Comparison of ENCODE assay signal across 12 cellular contexts in genomic region chr9:95055337-95055850, GRCh38.
A peak's percentile ranks its signal among the peaks of the same experiment; 100 is the strongest.
DNase-seq lines count a peak whose midpoint lies in the region; ATAC-seq and TF ChIP-seq lines count a peak whose summit lies in the region.
"Had no signal": no experiment of that assay in that cellular context is flagged by ENCODE, and none has a peak within 500 bp of the region (broad histone marks: within the 10 kb centered on the region; RNA-seq: fewer than 3 reads in every experiment).

No MANE protein-coding gene starts in this region.

- H3K36me3 ChIP-seq in ACC112 (ENCODE audit: insufficient read depth, low read length): peaks cover 4% of the 10 kb centered on the region; the same call in 1 of the 2 replicates
- peaks cover 0 to 6% of the 10 kb centered on the region in 2 experiments for H3K36me3 ChIP-seq in trophoblast cell (ENCODE audit: control insufficient read depth in 1 of 2, insufficient read depth in 2 of 2, low read length in 2 of 2)
- no peaks in the 10 kb centered on the region for H3K36me3 ChIP-seq in Karpas-422 (ENCODE audit: insufficient read depth, low read length)

- peak overlapping the region; percentile 54 for H2BK5ac ChIP-seq in trophoblast cell (ENCODE audit: low read depth, low read length, poor library complexity)

- no peak overlapping the region for H4K91ac ChIP-seq in trophoblast cell (ENCODE audit: low read depth, low read length)

- no peak overlapping the region for H4K12ac ChIP-seq in trophoblast cell (ENCODE audit: low read depth, low read length)

- H3K18ac ChIP-seq in trophoblast cell (ENCODE audit: low read length): no peak overlapping the region

- WGBS in trophoblast cell (ENCODE audit: extremely low coverage, insufficient coverage, insufficient read length): no CpG with 5 or more reads among the region's 5 CpGs

- H3K4me3 ChIP-seq in ACC112 (ENCODE audit: low read depth, low read length) (peak overlapping the region; percentile 65), trophoblast cell (ENCODE audit: low read depth, low read length) (no peak overlapping the region), Karpas-422 (ENCODE audit: low read length) (no peak overlapping the region)

- H3K27ac ChIP-seq in ACC112 (ENCODE audit: low read depth, low read length): peak overlapping the region; percentile 74
- peak overlapping the region; percentile 79 for H3K27ac ChIP-seq in trophoblast cell (ENCODE audit: low read depth, low read length)
- H3K27ac ChIP-seq in Karpas-422 (ENCODE audit: low read length): no peak overlapping the region

- no peak overlapping the region for H2BK120ac ChIP-seq in trophoblast cell (ENCODE audit: insufficient read depth, low read length, poor library complexity)

- peak; percentile 7; the same call in 2 of the 3 replicates for ATAC-seq in SK-N-SH treated with all-trans-retinoic acid at 6 μM for 48 hours
- ATAC-seq: activated CD4-positive, alpha-beta T cell treated with anti-CD3 and anti-CD28 coated beads for 36 hours had no signal

- H3K4ac ChIP-seq in trophoblast cell (ENCODE audit: low read depth, low read length): no peak overlapping the region

- H3K9me3 Mint-ChIP-seq in glutamatergic neuron (ENCODE audit: unreplicated experiment): no peaks in the 10 kb centered on the region
- H3K9me3 Mint-ChIP-seq in activated CD4-positive, alpha-beta T cell treated with anti-CD3 and anti-CD28 coated beads, Interleukin-2, amount 10 ng/mL, durations not matched to agents 24 days and 14 days: no peaks in the 10 kb centered on the region
- H3K9me3 Mint-ChIP-seq: activated naive CD8-positive, alpha-beta T cell treated with anti-CD3 and anti-CD28 coated beads for 36 hours had no signal

- H3K4me1 ChIP-seq in ACC112 (ENCODE audit: control insufficient read depth, insufficient read depth, low read length, unreplicated experiment): peaks cover 35% of the 10 kb centered on the region
- H3K4me1 ChIP-seq in trophoblast cell (ENCODE audit: control insufficient read depth in 1 of 2, insufficient read depth in 2 of 2, low read length in 2 of 2): peaks cover 13 to 15% of the 10 kb centered on the region in 2 experiments
- no peaks in the 10 kb centered on the region for H3K4me1 ChIP-seq in Karpas-422 (ENCODE audit: low read length)

- H3K27me3 Mint-ChIP-seq in glutamatergic neuron (ENCODE audit: unreplicated experiment): no peaks in the 10 kb centered on the region
- peaks cover 4% of the 10 kb centered on the region for H3K27me3 Mint-ChIP-seq in activated CD4-positive, alpha-beta T cell treated with anti-CD3 and anti-CD28 coated beads, Interleukin-2, amount 10 ng/mL, durations not matched to agents 24 days and 14 days

- H4K20me1 ChIP-seq in Karpas-422 (ENCODE audit: insufficient read depth, low read depth, low read length): no peaks in the 10 kb centered on the region

- intact Hi-C loops in activated CD4-positive, alpha-beta T cell treated with anti-CD3 and anti-CD28 coated beads, Interleukin-2, amount 10 ng/mL, durations not matched to agents 24 days and 14 days (cut with micrococcal nuclease): no loop called here

- H3K9me3 ChIP-seq in trophoblast cell (ENCODE audit: insufficient read depth, low read depth, low read length): no peaks in the 10 kb centered on the region
- no peaks in the 10 kb centered on the region for H3K9me3 ChIP-seq in Karpas-422 (ENCODE audit: low read length)

- H3K27me3 ChIP-seq in ACC112 (ENCODE audit: insufficient read depth, low read length) (no peaks in the 10 kb centered on the region), trophoblast cell (ENCODE audit: insufficient read depth, low read length) (no peaks in the 10 kb centered on the region), Karpas-422 (ENCODE audit: low read length) (no peaks in the 10 kb centered on the region)

- H3K4me2 ChIP-seq in trophoblast cell (ENCODE audit: low read length) (peak overlapping the region; percentile 24), Karpas-422 (ENCODE audit: low read depth, low read length, poor library complexity, severe bottlenecking) (no peak overlapping the region)

- H3K4me1 Mint-ChIP-seq in glutamatergic neuron (ENCODE audit: low read depth, unreplicated experiment): peaks cover 25% of the 10 kb centered on the region
- peaks cover 5% of the 10 kb centered on the region for H3K4me1 Mint-ChIP-seq in activated CD4-positive, alpha-beta T cell treated with anti-CD3 and anti-CD28 coated beads, Interleukin-2, amount 10 ng/mL, durations not matched to agents 24 days and 14 days
- H3K4me1 Mint-ChIP-seq: activated CD4-positive, alpha-beta T cell treated with anti-CD3 and anti-CD28 coated beads for 36 hours; activated naive CD8-positive, alpha-beta T cell treated with anti-CD3 and anti-CD28 coated beads for 36 hours; B cell had no signal

- TF ChIP-seq CTCF in glutamatergic neuron (IDR thresholded peaks at IDR 0.05; ENCODE audit: partially characterized antibody, unreplicated experiment): no peak

- H3K36me3 Mint-ChIP-seq in glutamatergic neuron (ENCODE audit: unreplicated experiment): peaks cover 4% of the 10 kb centered on the region
- H3K36me3 Mint-ChIP-seq in activated CD4-positive, alpha-beta T cell treated with anti-CD3 and anti-CD28 coated beads, Interleukin-2, amount 10 ng/mL, durations not matched to agents 24 days and 14 days (ENCODE audit: low read depth): peaks cover 3% of the 10 kb centered on the region

- H2AFZ ChIP-seq in ACC112 (ENCODE audit: low read length, unreplicated experiment) (peak overlapping the region; percentile 23), trophoblast cell (ENCODE audit: insufficient read depth, low read length, poor library complexity) (no peak overlapping the region), Karpas-422 (ENCODE audit: low read length) (no peak overlapping the region)

- H2BK12ac ChIP-seq in trophoblast cell (ENCODE audit: low read length): no peak overlapping the region

- no peak for DNase-seq in glutamatergic neuron
- no peak for DNase-seq in trophoblast cell
- DNase-seq in Karpas-422: no peak
- DNase-seq in middle frontal gyrus (ENCODE audit: extremely low spot score, low spot score): no peak
- no peak for DNase-seq in cerebellar cortex (ENCODE audit: low spot score)
- DNase-seq in activated CD4-positive, alpha-beta T cell treated with anti-CD3 and anti-CD28 coated beads, Interleukin-2, amount 10 ng/mL, durations not matched to agents 24 days and 14 days: no peak
- DNase-seq: activated CD4-positive, alpha-beta T cell treated with anti-CD3 and anti-CD28 coated beads for 36 hours; activated naive CD8-positive, alpha-beta T cell treated with anti-CD3 and anti-CD28 coated beads for 36 hours; occipital lobe had no signal

- H3K9ac ChIP-seq in trophoblast cell (ENCODE audit: low read length) (peak overlapping the region; percentile 82), Karpas-422 (ENCODE audit: low read length) (no peak overlapping the region)

- no peak overlapping the region for H2AK5ac ChIP-seq in trophoblast cell (ENCODE audit: low read length)

- H4K8ac ChIP-seq in trophoblast cell (ENCODE audit: low read depth, low read length): no peak overlapping the region

- H3K79me1 ChIP-seq in trophoblast cell (ENCODE audit: low read length): peaks cover 2% of the 10 kb centered on the region

- H3K9me2 ChIP-seq in Karpas-422 (replicated peaks; ENCODE audit: insufficient read depth, low read length): no peaks in the 10 kb centered on the region

- no peak overlapping the region for H3K23ac ChIP-seq in trophoblast cell (ENCODE audit: low read length)

- no peak overlapping the region for H3K14ac ChIP-seq in trophoblast cell (ENCODE audit: low read length)

- peak overlapping the region; percentile 7 for H3K4me3 Mint-ChIP-seq in glutamatergic neuron (ENCODE audit: unreplicated experiment)
- no peak overlapping the region for H3K4me3 Mint-ChIP-seq in activated CD4-positive, alpha-beta T cell treated with anti-CD3 and anti-CD28 coated beads, Interleukin-2, amount 10 ng/mL, durations not matched to agents 24 days and 14 days
- H3K4me3 Mint-ChIP-seq: activated CD4-positive, alpha-beta T cell treated with anti-CD3 and anti-CD28 coated beads for 36 hours; activated naive CD8-positive, alpha-beta T cell treated with anti-CD3 and anti-CD28 coated beads for 36 hours; B cell had no signal

- H3K27ac Mint-ChIP-seq in glutamatergic neuron (ENCODE audit: unreplicated experiment): peak overlapping the region; percentile 72
- H3K27ac Mint-ChIP-seq in activated CD4-positive, alpha-beta T cell treated with anti-CD3 and anti-CD28 coated beads, Interleukin-2, amount 10 ng/mL, durations not matched to agents 24 days and 14 days: no peak overlapping the region
- H3K27ac Mint-ChIP-seq: activated CD4-positive, alpha-beta T cell treated with anti-CD3 and anti-CD28 coated beads for 36 hours; activated naive CD8-positive, alpha-beta T cell treated with anti-CD3 and anti-CD28 coated beads for 36 hours; B cell had no signal

- peaks cover 88% of the 10 kb centered on the region for H3K79me2 ChIP-seq in ACC112 (ENCODE audit: control insufficient read depth, insufficient read depth, low read length, unreplicated experiment)
- H3K79me2 ChIP-seq in trophoblast cell (ENCODE audit: control insufficient read depth, insufficient read depth, low read length, poor library complexity): no peaks in the 10 kb centered on the region
- no peaks in the 10 kb centered on the region for H3K79me2 ChIP-seq in Karpas-422 (ENCODE audit: low read length)

TF ChIP-seq in SK-N-SH treated with all-trans-retinoic acid at 6 μM for 48 hours, 23 proteins besides CTCF, POLR2A, EP300 and RAD21 (continues in another document):
- TF ChIP-seq ESRRG (CRISPR knock-in tag; IDR thresholded peaks at IDR 0.05) (no peak), GLIS3 (CRISPR knock-in tag; IDR thresholded peaks at IDR 0.05) (no peak), TCF4 (CRISPR knock-in tag; IDR thresholded peaks at IDR 0.05; ENCODE audit: borderline replicate concordance) (no peak), ZNF565 (CRISPR knock-in tag; conservative IDR thresholded peaks at IDR 0.05; ENCODE audit: low read depth) (no peak), ISL1 (CRISPR knock-in tag; IDR thresholded peaks at IDR 0.05) (no peak), ARNTL (CRISPR knock-in tag; IDR thresholded peaks at IDR 0.05; ENCODE audit: borderline replicate concordance, low read depth) (no peak), ZFP30 (CRISPR knock-in tag; IDR thresholded peaks at IDR 0.05) (no peak)
- TF ChIP-seq, protein P1, sequence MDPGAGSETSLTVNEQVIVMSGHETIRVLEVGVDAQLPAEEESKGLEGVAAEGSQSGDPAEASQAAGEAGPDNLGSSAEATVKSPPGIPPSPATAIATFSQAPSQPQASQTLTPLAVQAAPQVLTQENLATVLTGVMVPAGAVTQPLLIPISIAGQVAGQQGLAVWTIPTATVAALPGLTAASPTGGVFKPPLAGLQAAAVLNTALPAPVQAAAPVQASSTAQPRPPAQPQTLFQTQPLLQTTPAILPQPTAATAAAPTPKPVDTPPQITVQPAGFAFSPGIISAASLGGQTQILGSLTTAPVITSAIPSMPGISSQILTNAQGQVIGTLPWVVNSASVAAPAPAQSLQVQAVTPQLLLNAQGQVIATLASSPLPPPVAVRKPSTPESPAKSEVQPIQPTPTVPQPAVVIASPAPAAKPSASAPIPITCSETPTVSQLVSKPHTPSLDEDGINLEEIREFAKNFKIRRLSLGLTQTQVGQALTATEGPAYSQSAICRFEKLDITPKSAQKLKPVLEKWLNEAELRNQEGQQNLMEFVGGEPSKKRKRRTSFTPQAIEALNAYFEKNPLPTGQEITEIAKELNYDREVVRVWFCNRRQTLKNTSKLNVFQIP (CRISPR knock-in tag; IDR thresholded peaks at IDR 0.05; ENCODE audit: borderline replicate concordance, low read depth): no peak
